In genomic region chr4:137384476-137384875, GRCh38 we compare ENCODE assay signal across 22 cellular contexts.
DNase-seq lines count a peak whose midpoint lies in the region; ATAC-seq, FAIRE-seq and TF ChIP-seq lines count a peak whose summit lies in the region.
"Had no signal": no experiment of that assay in that cellular context is flagged by ENCODE, and none has a peak within 500 bp of the region (broad histone marks: within the 10 kb centered on the region; RNA-seq: fewer than 3 reads in every experiment).

No MANE protein-coding gene starts in this region.

- no peaks in the 10 kb centered on the region for H3K9me3 ChIP-seq in H1 (ENCODE audit: insufficient read depth in 2 of 2, low read depth in 1 of 2, low read length in 1 of 2)
- H3K9me3 ChIP-seq: A549; BLaER1 treated with 17β-estradiol and CSF1 and Interleukin-3, amounts not matched to agents 10 nM and 100 nM; Caco-2 had no signal

- H3K18ac ChIP-seq in H1 (ENCODE audit: extremely low read depth, low read length) = no peak overlapping the region
- no peak overlapping the region for H3K18ac ChIP-seq in mesendoderm (ENCODE audit: low read length)

- H3K4me1 Mint-ChIP-seq in activated CD4-positive, alpha-beta memory T cell treated with anti-CD3 and anti-CD28 coated beads, Interleukin-2, amount 10 ng/mL, durations not matched to agents 7 days and 5 days = no peaks in the 10 kb centered on the region
- H3K4me1 Mint-ChIP-seq: B cell had no signal

- no peaks in the 10 kb centered on the region for H3K23me2 ChIP-seq in H1 (ENCODE audit: low read depth, low read length)

- no peaks in the 10 kb centered on the region for H3K79me2 ChIP-seq in H1 (ENCODE audit: control insufficient read depth in 1 of 2, insufficient read depth in 2 of 2, low read length in 2 of 2)
- H3K79me2 ChIP-seq in mesendoderm (ENCODE audit: control insufficient read depth, insufficient read depth, low read length) = no peaks in the 10 kb centered on the region

- H2AFZ ChIP-seq in H1 (ENCODE audit: low read length) = peak overlapping the region; percentile 41; the same call in 1 of the 2 replicates

- no peak overlapping the region for H3K27ac ChIP-seq in H1 (ENCODE audit: low read depth, low read length)
- no peak overlapping the region for H3K27ac ChIP-seq in mesendoderm (ENCODE audit: low read depth, low read length)
- H3K27ac ChIP-seq: 22Rv1; A549; BLaER1 treated with 17β-estradiol and CSF1 and Interleukin-3, amounts not matched to agents 10 nM and 100 nM; C4-2B had no signal

- H3K56ac ChIP-seq in H1 (replicated peaks; ENCODE audit: insufficient read length, low read depth, low read length) (no peak overlapping the region), mesendoderm (ENCODE audit: low read length) (no peak overlapping the region)

- H3K4ac ChIP-seq in H1 (replicated peaks; ENCODE audit: insufficient read length, low read depth, low read length) = no peak overlapping the region
- no peak overlapping the region for H3K4ac ChIP-seq in mesendoderm (ENCODE audit: low read depth, low read length)

- no peak overlapping the region for H3K14ac ChIP-seq in H1 (ENCODE audit: insufficient read length)

- no peak for FAIRE-seq in H1 (lab: Jason Lieb, UNC)
- FAIRE-seq: A549, G401.6, GM12891, GM19239 had no signal

- H4K91ac ChIP-seq in H1 (replicated peaks; ENCODE audit: insufficient read length, low read length) = no peak overlapping the region

- H3K23ac ChIP-seq in H1 (ENCODE audit: insufficient read length) (no peak overlapping the region), mesendoderm (ENCODE audit: low read length) (no peak overlapping the region)

- no peaks in the 10 kb centered on the region for H3K36me3 Mint-ChIP-seq in activated CD4-positive, alpha-beta memory T cell treated with anti-CD3 and anti-CD28 coated beads, Interleukin-2, amount 10 ng/mL, durations not matched to agents 7 days and 5 days (ENCODE audit: low read depth)
- H3K36me3 Mint-ChIP-seq: CD8-positive, alpha-beta T cell had no signal

- H3K4me2 ChIP-seq in H1 (ENCODE audit: insufficient read depth in 1 of 2, low read depth in 2 of 2, low read length in 2 of 2) (no peak overlapping the region), mesendoderm (ENCODE audit: low read length) (no peak overlapping the region)
- H3K4me2 ChIP-seq: A549; BLaER1 treated with 17β-estradiol and CSF1 and Interleukin-3, amounts not matched to agents 10 nM and 100 nM had no signal

- TF ChIP-seq RAD21 in H1 (IDR thresholded peaks at IDR 0.05 in 1 of 2, conservative IDR thresholded peaks at IDR 0.05 in 1 of 2; ENCODE audit: low read depth in 2 of 2, low read length in 2 of 2) = no peak

- no peak for TF ChIP-seq EP300 in H1 (IDR thresholded peaks at IDR 0.05; ENCODE audit: borderline replicate concordance in 1 of 2, low read depth in 2 of 2, low read length in 2 of 2)

- no peaks in the 10 kb centered on the region for H3K4me1 ChIP-seq in H1 (replicated peaks in 1 of 4; ENCODE audit: control insufficient read depth in 3 of 4, insufficient read depth in 4 of 4, low read length in 3 of 4)
- no peaks in the 10 kb centered on the region for H3K4me1 ChIP-seq in mesendoderm (ENCODE audit: control insufficient read depth, low read depth, low read length)
- H3K4me1 ChIP-seq: A549; BLaER1 treated with 17β-estradiol and CSF1 and Interleukin-3, amounts not matched to agents 10 nM and 100 nM; Caco-2 had no signal

- H2AK5ac ChIP-seq in H1 (ENCODE audit: low read depth, low read length) = no peak overlapping the region
- H2AK5ac ChIP-seq in mesendoderm (ENCODE audit: low read length) = no peak overlapping the region

- POLR2A ChIA-PET in H1 (lab: Charles Lee; ENCODE audit: partially characterized antibody) = no interaction called here
- POLR2A ChIA-PET in activated CD4-positive, alpha-beta memory T cell treated with anti-CD3 and anti-CD28 coated beads, Interleukin-2, amount 10 ng/mL, durations not matched to agents 7 days and 5 days (lab: Charles Lee) = no interaction called here

- CTCF ChIA-PET in H1 (lab: Charles Lee; ENCODE audit: partially characterized antibody) = interaction anchor here (0.7 to 1.5 kb wide), 2 partner anchors 22 to 50 kb away, joined by 3 read pairs; no protein-coding TSS in a partner anchor
- CTCF ChIA-PET in activated CD4-positive, alpha-beta memory T cell treated with anti-CD3 and anti-CD28 coated beads, Interleukin-2, amount 10 ng/mL, durations not matched to agents 7 days and 5 days (lab: Charles Lee) = no interaction called here

- H2BK5ac ChIP-seq in H1 (ENCODE audit: low read depth, low read length) (no peak overlapping the region), mesendoderm (ENCODE audit: low read length) (no peak overlapping the region)

- DNase-seq in NCI-H146 (lab: John Stamatoyannopoulos, UW) (peak; percentile 7), NCI-H146 treated with DMSO at 0.1 percent for 48 hours (lab: John Stamatoyannopoulos, UW; ENCODE audit: unreplicated experiment) (no peak), H1 (ENCODE audit: low read depth in 1 of 2, low spot score in 2 of 2) (no peak), mesendoderm (peak; percentile 13)
- DNase-seq in activated CD4-positive, alpha-beta memory T cell treated with anti-CD3 and anti-CD28 coated beads, Interleukin-2, amount 10 ng/mL, durations not matched to agents 7 days and 5 days = no peak
- DNase-seq: AML-193; Caco-2; Calu3; CD4-positive, alpha-beta T cell; CD8-positive, alpha-beta T cell; DMS79 treated with DMSO at 0.1 percent for 48 hours; GF-D8 had no signal

- TF ChIP-seq POLR2A in H1 (IDR thresholded peaks at IDR 0.05; ENCODE audit: control extremely low read depth in 1 of 2, low read depth in 2 of 2, low read length in 2 of 2) = no peak

- no peak overlapping the region for H3K9ac ChIP-seq in H1 (replicated peaks in 1 of 4; ENCODE audit: extremely low read depth in 1 of 4, low read depth in 3 of 4, low read length in 3 of 4)
- H3K9ac ChIP-seq in mesendoderm (ENCODE audit: low read length) = no peak overlapping the region
- H3K9ac ChIP-seq: BLaER1 treated with 17β-estradiol and CSF1 and Interleukin-3, amounts not matched to agents 10 nM and 100 nM had no signal

- no peak overlapping the region for H2BK20ac ChIP-seq in H1 (ENCODE audit: low read length)

- H3K4me3 Mint-ChIP-seq in activated CD4-positive, alpha-beta memory T cell treated with anti-CD3 and anti-CD28 coated beads, Interleukin-2, amount 10 ng/mL, durations not matched to agents 7 days and 5 days = no peak overlapping the region
- H3K4me3 Mint-ChIP-seq: B cell; CD4-positive, alpha-beta T cell; CD8-positive, alpha-beta T cell had no signal

- H2BK15ac ChIP-seq in H1 (ENCODE audit: low read length) (no peak overlapping the region), mesendoderm (replicated peaks; ENCODE audit: low read depth) (no peak overlapping the region)

- H3K27ac Mint-ChIP-seq in activated CD4-positive, alpha-beta memory T cell treated with anti-CD3 and anti-CD28 coated beads, Interleukin-2, amount 10 ng/mL, durations not matched to agents 7 days and 5 days = no peak overlapping the region
- H3K27ac Mint-ChIP-seq: B cell; CD4-positive, alpha-beta T cell; CD8-positive, alpha-beta T cell had no signal

- peaks cover 5% of the 10 kb centered on the region for H3K9me3 Mint-ChIP-seq in activated CD4-positive, alpha-beta memory T cell treated with anti-CD3 and anti-CD28 coated beads, Interleukin-2, amount 10 ng/mL, durations not matched to agents 7 days and 5 days

- H3K4me3 ChIP-seq in H1 (ENCODE audit: extremely low read depth in 1 of 4, insufficient read depth in 2 of 4, low read depth in 3 of 4, low read length in 4 of 4) (no peak overlapping the region), mesendoderm (ENCODE audit: low read length) (no peak overlapping the region)
- H3K4me3 ChIP-seq: A549; BLaER1 treated with 17β-estradiol and CSF1 and Interleukin-3, amounts not matched to agents 10 nM and 100 nM had no signal

- no peaks in the 10 kb centered on the region for H3K27me3 Mint-ChIP-seq in activated CD4-positive, alpha-beta memory T cell treated with anti-CD3 and anti-CD28 coated beads, Interleukin-2, amount 10 ng/mL, durations not matched to agents 7 days and 5 days
- H3K27me3 Mint-ChIP-seq: B cell; CD4-positive, alpha-beta T cell had no signal

- TF ChIP-seq CTCF in H1 (IDR thresholded peaks at IDR 0.05; ENCODE audit: control extremely low read depth in 1 of 3, insufficient read depth in 1 of 3, low read depth in 1 of 3, low read length in 3 of 3) = no peak

- H4K8ac ChIP-seq in H1 (ENCODE audit: extremely low read depth, insufficient read depth, low read length) (no peak overlapping the region), mesendoderm (ENCODE audit: low read depth, low read length) (no peak overlapping the region)

- H2BK120ac ChIP-seq in H1 (replicated peaks; ENCODE audit: low read depth, low read length) = no peak overlapping the region
- H2BK120ac ChIP-seq in mesendoderm (ENCODE audit: low read depth, low read length) = no peak overlapping the region

- no peaks in the 10 kb centered on the region for H4K20me1 ChIP-seq in H1 (replicated peaks in 1 of 2; ENCODE audit: control insufficient read depth in 1 of 2, insufficient read depth in 2 of 2, low read length in 2 of 2)
- H4K20me1 ChIP-seq: BLaER1 treated with 17β-estradiol and CSF1 and Interleukin-3, amounts not matched to agents 10 nM and 100 nM had no signal

- H3K79me1 ChIP-seq in H1 (ENCODE audit: low read depth, low read length) = no peaks in the 10 kb centered on the region
- no peaks in the 10 kb centered on the region for H3K79me1 ChIP-seq in mesendoderm (ENCODE audit: low read length)

- H3K27me3 ChIP-seq in H1 (replicated peaks in 1 of 4; ENCODE audit: control insufficient read depth in 3 of 4, extremely low read depth in 1 of 4, insufficient read depth in 3 of 4, low read length in 3 of 4) (no peaks in the 10 kb centered on the region), mesendoderm (ENCODE audit: insufficient read depth, low read length, poor library complexity) (no peaks in the 10 kb centered on the region)
- H3K27me3 ChIP-seq: BLaER1 treated with 17β-estradiol and CSF1 and Interleukin-3, amounts not matched to agents 10 nM and 100 nM had no signal

- no peak overlapping the region for H2BK12ac ChIP-seq in H1 (ENCODE audit: low read depth, low read length)

- H4K5ac ChIP-seq in H1 (ENCODE audit: insufficient read length, low read depth, low read length) (no peak overlapping the region), mesendoderm (ENCODE audit: low read length) (no peak overlapping the region)

- ATAC-seq in GM19452 (IDR thresholded peaks at IDR 0.05; ENCODE audit: unreplicated experiment) = no peak
- ATAC-seq in GM19467 (IDR thresholded peaks at IDR 0.05; ENCODE audit: unreplicated experiment) = no peak
- ATAC-seq: A549; CD8-positive, alpha-beta T cell had no signal

- H3K36me3 ChIP-seq in H1 (ENCODE audit: control insufficient read depth in 2 of 4, insufficient read depth in 4 of 4, low read length in 3 of 4) (no peaks in the 10 kb centered on the region), mesendoderm (ENCODE audit: control insufficient read depth, insufficient read depth, low read length) (no peaks in the 10 kb centered on the region)
- H3K36me3 ChIP-seq: BLaER1 treated with 17β-estradiol and CSF1 and Interleukin-3, amounts not matched to agents 10 nM and 100 nM had no signal

- WGBS in H1 (ENCODE audit: extremely low coverage in 1 of 2, insufficient coverage in 1 of 2, insufficient read length in 1 of 2, insufficient replicate concordance in 2 of 2, low coverage in 1 of 2, low lambda C conversion rate in 2 of 2, missing lambda C conversion rate in 1 of 2), 2 experiments = 95% methylated on average over 1 of the region's 1 CpG; no CpG with 5 or more reads in 1 of the 2 experiments
- no CpG with 5 or more reads among the region's 1 CpG for WGBS in mesendoderm (ENCODE audit: extremely low coverage, insufficient coverage, low lambda C conversion rate)

Comparison
In these comparisons a context has a peak if more than half of its experiments do, and no peak if none do; other contexts are left out.
1. DNase-seq: peak in NCI-H146 (single experiment) and mesendoderm (single experiment); none in NCI-H146 treated with DMSO at 0.1 percent for 48 hours (single experiment), H1 (0 of 2) and activated CD4-positive, alpha-beta memory T cell treated with anti-CD3 and anti-CD28 coated beads, Interleukin-2, amount 10 ng/mL, durations not matched to agents 7 days and 5 days (single experiment).